In the genomic region with DNA sequence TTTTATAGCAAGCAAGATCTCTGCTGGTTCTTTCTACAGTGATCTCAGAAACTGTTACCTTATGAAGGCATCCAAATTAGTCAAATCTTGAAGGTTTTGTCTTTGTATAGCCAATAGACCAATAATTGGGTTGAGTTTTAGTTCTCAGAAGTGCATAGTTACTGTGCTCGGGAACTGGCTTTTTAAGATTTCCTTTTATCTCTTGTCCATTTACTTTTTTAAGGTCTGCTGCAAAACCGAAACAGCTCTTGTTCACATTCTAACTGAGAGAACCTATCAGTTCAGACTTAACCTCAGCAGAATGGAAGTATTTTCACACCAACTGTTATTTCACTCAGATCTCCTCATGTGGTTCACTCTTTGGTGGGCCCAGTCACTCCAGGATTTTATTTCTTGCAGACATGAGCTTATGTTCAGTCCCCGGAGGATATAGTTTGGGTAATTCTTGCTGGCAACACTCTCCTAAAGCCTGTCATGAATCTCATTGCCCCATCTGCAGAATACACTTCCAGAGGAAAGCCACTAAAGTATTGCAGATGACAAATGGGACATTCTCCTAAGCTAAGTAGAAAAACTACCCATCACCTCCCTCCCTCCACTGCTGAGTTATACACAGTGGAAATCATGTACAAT, we compare ENCODE assay signal across 15 cellular contexts. TPM values are rescaled to one million over a fixed set of nuclear protein-coding genes. Genes with fewer than 3 reads are reported as not detected.
DNase-seq lines count a peak whose midpoint lies in the region; ATAC-seq and TF ChIP-seq lines count a peak whose summit lies in the region.
"Had no signal": no experiment of that assay in that cellular context is flagged by ENCODE, and none has a peak within 500 bp of the region (broad histone marks: within the 10 kb centered on the region; RNA-seq: fewer than 3 reads in every experiment).

No MANE protein-coding gene starts in this region.

- intact Hi-C loops in mucosa of descending colon (cut with DNase I, micrococcal nuclease), result no loop called here

- peak; percentile 19 for DNase-seq in GM10266 (ENCODE audit: extremely low spot score)
- no peak for DNase-seq in mucosa of descending colon
- DNase-seq in activated CD8-positive, alpha-beta memory T cell treated with anti-CD3 and anti-CD28 coated beads, Interleukin-2, amount 50 U/mL, for 48 hours, result no peak
- DNase-seq in stimulated activated CD8-positive, alpha-beta memory T cell treated with anti-CD3 and anti-CD28 coated beads, Interleukin-4, amount 100 ng/mL, for 48 hours, result no peak
- DNase-seq in NCI-H82 (lab: John Stamatoyannopoulos, UW), result no peak
- DNase-seq: activated CD4-positive, alpha-beta T cell treated with anti-CD3 and anti-CD28 coated beads, Interleukin-2, amount 50 U/mL, for 1 hour; activated effector memory CD4-positive, alpha-beta T cell treated with anti-CD3 and anti-CD28 coated beads, Interleukin-2, amount 50 U/mL, for 16 hours; caudate nucleus; nucleus accumbens; OCI-M1; T-helper 1 cell had no signal

- H3K9me3 ChIP-seq in mucosa of descending colon, result no peaks in the 10 kb centered on the region

- no peak overlapping the region for H3K4me3 ChIP-seq in mucosa of descending colon
- H3K4me3 ChIP-seq: lung had no signal

- no peaks in the 10 kb centered on the region for H3K36me3 ChIP-seq in mucosa of descending colon (ENCODE audit: low read depth)

- ATAC-seq in GM19395 (IDR thresholded peaks at IDR 0.05; ENCODE audit: unreplicated experiment) (peak; percentile 72), HG02623 (IDR thresholded peaks at IDR 0.05; ENCODE audit: unreplicated experiment) (peak; percentile 57), HG03469 (IDR thresholded peaks at IDR 0.05; ENCODE audit: unreplicated experiment) (peak; percentile 72), mucosa of descending colon (no peak)

- TF ChIP-seq CTCF in GM10266 (IDR thresholded peaks at IDR 0.05; ENCODE audit: control insufficient read depth, insufficient read depth, low read depth, missing control alignments), result no peak
- no peak for TF ChIP-seq CTCF in mucosa of descending colon (IDR thresholded peaks at IDR 0.05)

- no peaks in the 10 kb centered on the region for H3K4me1 ChIP-seq in mucosa of descending colon (ENCODE audit: low read depth)

RNA-seq across cellular contexts. Expression of a gene that starts 55.6 kb away (rescaled TPM):
- 10 to 100 TPM; 10.2 to 11.7 (median 10.4) TPM for total RNA-seq in mucosa of descending colon
